Comparison of ENCODE assay signal across 8 cellular contexts in the genomic region with DNA sequence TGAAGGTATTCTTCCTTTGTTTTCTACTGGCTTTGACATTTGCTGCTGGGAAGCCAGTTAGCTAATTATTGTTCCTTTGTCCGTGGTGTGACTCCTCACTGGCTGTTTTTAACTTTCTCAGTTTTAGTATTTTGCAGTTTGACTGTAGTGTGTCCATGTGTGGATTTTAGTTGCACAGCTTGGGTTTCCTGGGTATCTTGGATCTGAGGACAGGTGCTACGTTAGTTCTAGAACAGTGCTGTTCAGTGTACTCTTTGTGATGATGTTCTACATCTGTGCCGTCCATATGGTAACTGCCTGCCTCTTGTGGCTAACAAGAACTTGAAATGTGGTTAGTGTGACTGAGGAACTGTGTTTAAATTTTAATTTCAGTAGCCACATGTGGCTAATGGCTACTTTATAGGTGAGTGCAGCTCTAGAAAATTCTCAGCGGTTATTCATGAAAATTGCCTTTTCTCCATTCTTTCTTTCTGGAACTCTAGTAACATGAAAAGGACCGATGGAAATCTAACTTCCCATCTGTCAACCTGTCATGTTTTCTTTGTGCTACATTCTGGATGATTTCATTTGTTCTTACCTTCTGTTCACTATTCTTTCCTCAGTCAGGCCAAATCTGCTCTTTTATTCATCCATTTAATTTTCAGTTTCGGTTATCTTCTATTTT. TPM values are rescaled to one million over a fixed set of nuclear protein-coding genes. Genes with fewer than 3 reads are reported as not detected.
DNase-seq lines count a peak whose midpoint lies in the region; ATAC-seq and TF ChIP-seq lines count a peak whose summit lies in the region.

No MANE protein-coding gene starts in this region.

- H3K27me3 Mint-ChIP-seq in mesothelial cell of epicardium (ENCODE audit: low read depth), result no peaks in the 10 kb centered on the region

- peak overlapping the region; percentile 3 for H3K27ac Mint-ChIP-seq in mesothelial cell of epicardium

- peak; percentile 85 for DNase-seq in NCI-H69 (lab: John Stamatoyannopoulos, UW)
- DNase-seq in mesothelial cell of epicardium (ENCODE audit: low spot score in 2 of 2, unreplicated experiment in 2 of 2), result no peak
- no peak for DNase-seq in stimulated activated CD4-positive, alpha-beta T cell treated with anti-CD3 and anti-CD28 coated beads, Interleukin-2, amount 100 ng/mL, for 48 hours
- DNase-seq in activated gamma-delta T cell treated with Interleukin-2 at 50 U/mL for 16 hours, result no peak
- no peak for DNase-seq in H4 (ENCODE audit: low spot score)
- DNase-seq in stimulated activated CD4-positive, alpha-beta T cell treated with anti-CD3 and anti-CD28 coated beads, Interleukin-4, amount 100 ng/mL, for 4 hours, result no peak

- peaks cover 15% of the 10 kb centered on the region for H3K36me3 Mint-ChIP-seq in mesothelial cell of epicardium

- ATAC-seq in GM18870 (IDR thresholded peaks at IDR 0.05; ENCODE audit: unreplicated experiment) (peak; percentile 95), HG02678 (IDR thresholded peaks at IDR 0.05; ENCODE audit: unreplicated experiment) (peak; percentile 96)

- TF ChIP-seq CTCF in mesothelial cell of epicardium (IDR thresholded peaks at IDR 0.05; ENCODE audit: unreplicated experiment), result no peak

- H3K9me3 Mint-ChIP-seq in mesothelial cell of epicardium, result peaks cover 6% of the 10 kb centered on the region

- no peak overlapping the region for H3K4me3 Mint-ChIP-seq in mesothelial cell of epicardium

- H3K4me1 Mint-ChIP-seq in mesothelial cell of epicardium, result peaks cover 43% of the 10 kb centered on the region

RNA-seq across cellular contexts. Expression of gene SNX9, which starts 7.4 kb away (rescaled TPM):
- 22.8 to 24.0 TPM (median 23.1 TPM) in 3 replicates for total RNA-seq in mesothelial cell of epicardium
- 15.6 and 18.2 TPM in 2 replicates for total RNA-seq in H4 (2014; rRNA removed; shearing (Covaris generic))
